In the genomic region with DNA sequence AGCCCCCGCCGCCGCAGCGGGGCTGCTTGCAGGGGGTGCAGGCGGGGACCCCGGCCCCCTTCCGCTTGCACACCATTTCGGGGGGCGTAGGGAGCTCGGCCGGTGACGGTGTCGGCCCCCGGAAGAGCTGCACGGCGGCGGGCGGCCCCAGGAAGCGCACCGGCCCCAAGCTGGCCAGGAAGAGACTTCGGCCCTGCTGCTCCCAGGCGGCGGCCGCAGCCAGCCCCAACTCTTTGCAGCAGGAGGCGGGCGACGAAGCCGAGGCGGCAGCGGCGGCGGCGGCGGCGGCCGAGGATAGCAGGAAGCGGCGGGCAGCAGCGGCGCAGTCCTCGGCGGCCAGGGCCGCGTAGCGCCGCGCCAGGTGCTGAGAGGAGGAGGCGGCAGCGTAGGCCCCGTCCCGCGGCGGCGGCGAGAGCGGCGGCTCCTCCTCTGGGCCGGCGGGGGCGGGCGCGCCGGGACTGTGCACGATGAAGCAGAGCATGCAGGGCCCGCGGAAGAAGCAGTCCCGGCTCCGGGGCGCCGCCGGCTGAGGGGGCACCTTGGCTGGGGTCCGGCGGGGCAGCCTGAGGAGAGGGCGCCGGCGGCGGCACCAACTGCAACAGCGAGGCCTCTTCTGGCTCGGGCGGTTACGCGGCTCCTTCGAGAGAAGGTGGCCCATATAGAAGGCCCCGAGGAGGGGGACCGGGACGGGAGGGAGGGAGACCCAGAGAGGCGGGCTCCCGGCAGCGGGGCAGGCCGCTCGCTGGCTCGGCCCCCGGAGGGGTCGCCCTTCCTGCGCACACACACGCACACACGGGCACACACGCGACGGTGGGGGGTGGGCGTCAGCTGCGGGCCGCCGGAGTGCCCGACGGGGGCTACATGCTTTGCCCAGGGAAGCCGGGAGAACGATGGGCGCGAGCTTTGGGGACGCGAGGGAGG, we compare ENCODE assay signal across 8 cellular contexts. TPM values are rescaled to one million over a fixed set of nuclear protein-coding genes. Genes with fewer than 3 reads are reported as not detected.
DNase-seq lines count a peak whose midpoint lies in the region; ATAC-seq and TF ChIP-seq lines count a peak whose summit lies in the region.

No MANE protein-coding gene starts in this region.

- H3K27ac ChIP-seq in prostate gland: peak overlapping the region; percentile 97 to 99

- DNase-seq in DMS114 treated with DMSO at 0.1 percent for 48 hours (lab: John Stamatoyannopoulos, UW; ENCODE audit: unreplicated experiment) (peak; percentile 25), HPDE6-E6E7 (ENCODE audit: extremely low spot score) (peak; percentile 46), adipocyte (ENCODE audit: low read depth) (peak; percentile 83), left cardiac atrium (peak; percentile 87), prostate gland (ENCODE audit: low spot score) (peak; percentile 49), ureter (ENCODE audit: low spot score) (peak; percentile 80)

- intact Hi-C loops in left cardiac atrium (cut with DNase I): no loop called here
- intact Hi-C loops in prostate gland (cut with DNase I): no loop called here

- WGBS in prostate gland: under 1% methylated on average over 70 of the region's 112 CpGs

- TF ChIP-seq POLR2A in prostate gland (IDR thresholded peaks at IDR 0.05): no peak

- H3K4me1 ChIP-seq in adipocyte (ENCODE audit: control insufficient read depth, insufficient read depth, low read length) (peaks cover 26% of the 10 kb centered on the region), prostate gland (replicated peaks) (no peaks in the 10 kb centered on the region)

- peak in 1 of 4 experiments; percentile 21 for TF ChIP-seq CTCF in prostate gland (IDR thresholded peaks at IDR 0.05)

- no peaks in the 10 kb centered on the region for H3K36me3 ChIP-seq in adipocyte (ENCODE audit: control insufficient read depth, insufficient read depth, low read length, severe bottlenecking)
- no peaks in the 10 kb centered on the region for H3K36me3 ChIP-seq in prostate gland

- peaks cover under 1% of the 10 kb centered on the region for H3K9me3 ChIP-seq in adipocyte (ENCODE audit: control insufficient read depth, low read length)
- no peaks in the 10 kb centered on the region for H3K9me3 ChIP-seq in prostate gland

- peak overlapping the region; percentile 98 for H3K9ac ChIP-seq in adipocyte (ENCODE audit: low read length)

- H3K27me3 ChIP-seq in adipocyte (replicated peaks; ENCODE audit: control insufficient read depth, insufficient read depth, low read length) (no peaks in the 10 kb centered on the region), prostate gland (replicated peaks; ENCODE audit: insufficient read depth) (no peaks in the 10 kb centered on the region)

- ATAC-seq in GM19468 (IDR thresholded peaks at IDR 0.05; ENCODE audit: extremely low read depth, unreplicated experiment): peak; percentile 20
- ATAC-seq in SK-N-SH treated with all-trans-retinoic acid at 6 μM for 48 hours: peak; percentile 79
- peak; percentile 74 to 86 for ATAC-seq in left cardiac atrium

- H3K4me3 ChIP-seq in adipocyte (ENCODE audit: low read length): peak overlapping the region; percentile 89
- peak overlapping the region; percentile 89 to 95 for H3K4me3 ChIP-seq in prostate gland

TF ChIP-seq in SK-N-SH treated with all-trans-retinoic acid at 6 μM for 48 hours, 23 proteins besides CTCF, POLR2A, EP300 and RAD21:
- TF ChIP-seq BACH2 (CRISPR knock-in tag; IDR thresholded peaks at IDR 0.05; ENCODE audit: borderline replicate concordance) (no peak), RARB (CRISPR knock-in tag; IDR thresholded peaks at IDR 0.05) (no peak), ESRRG (CRISPR knock-in tag; IDR thresholded peaks at IDR 0.05) (no peak), POU6F1 (CRISPR knock-in tag; IDR thresholded peaks at IDR 0.05; ENCODE audit: borderline replicate concordance, low read depth) (no peak), ZC3H10 (CRISPR knock-in tag; IDR thresholded peaks at IDR 0.05) (no peak), CSDC2 (CRISPR knock-in tag; IDR thresholded peaks at IDR 0.05) (no peak), ZNF565 (CRISPR knock-in tag; conservative IDR thresholded peaks at IDR 0.05; ENCODE audit: low read depth) (no peak), ARNTL (CRISPR knock-in tag; IDR thresholded peaks at IDR 0.05; ENCODE audit: borderline replicate concordance, low read depth) (no peak)

RNA-seq across cellular contexts. Expression of gene FBXL17, which starts 0.6 kb away (rescaled TPM):
- total RNA-seq in left cardiac atrium (10 to 100 TPM; 25.0 to 32.9 TPM), prostate gland (10 to 100 TPM; 14.8 to 30.4 TPM), ureter (27.1 TPM)

Comparison
In these comparisons a context has a peak if more than half of its experiments do, and no peak if none do; other contexts are left out.
1. Peak in every context shown above with its lines: DNase-seq, ATAC-seq, H3K4me3 ChIP-seq and H3K27ac ChIP-seq.
2. DNase-seq: peak in every context shown above with its lines; median percentile 87 in left cardiac atrium; 83 in adipocyte; 80 in ureter; 49 in prostate gland; 46 in HPDE6-E6E7; 25 in DMS114 treated with DMSO at 0.1 percent for 48 hours.
3. ATAC-seq: peak in every context shown above with its lines; median percentile 80 in left cardiac atrium; 79 in SK-N-SH treated with all-trans-retinoic acid at 6 μM for 48 hours; 20 in GM19468.